Comparison of ENCODE assay signal across 20 cellular contexts in genomic region chr12:53972152-53972702, GRCh38. TPM values are rescaled to one million over a fixed set of nuclear protein-coding genes. Genes with fewer than 3 reads are reported as not detected.
DNase-seq lines count a peak whose midpoint lies in the region; ATAC-seq and TF ChIP-seq lines count a peak whose summit lies in the region.
"Had no signal": no experiment of that assay in that cellular context is flagged by ENCODE, and none has a peak within 500 bp of the region (broad histone marks: within the 10 kb centered on the region; RNA-seq: fewer than 3 reads in every experiment).

No MANE protein-coding gene starts in this region.

- no peak for TF ChIP-seq CTCF in nephron (IDR thresholded peaks at IDR 0.05; ENCODE audit: unreplicated experiment in 3 of 3)

- peaks cover 0 to 30% (median 14%) of the 10 kb centered on the region in 4 donors for H3K4me1 Mint-ChIP-seq in CD4-positive, CD25-positive, alpha-beta regulatory T cell
- peaks cover 22% of the 10 kb centered on the region for H3K4me1 Mint-ChIP-seq in central memory CD8-positive, alpha-beta T cell
- H3K4me1 Mint-ChIP-seq in nephron = peaks cover 41% of the 10 kb centered on the region

- H3K36me3 ChIP-seq in CD4-positive, CD25-positive, alpha-beta regulatory T cell (ENCODE audit: control insufficient read depth, insufficient read depth, low read length) = no peaks in the 10 kb centered on the region
- H3K36me3 ChIP-seq: BLaER1, neutrophil had no signal

- no peak overlapping the region for H3K4me3 ChIP-seq in CD4-positive, CD25-positive, alpha-beta regulatory T cell (ENCODE audit: low read depth, low read length)
- H3K4me3 ChIP-seq: BLaER1, lung had no signal

- H3K36me3 Mint-ChIP-seq in CD4-positive, CD25-positive, alpha-beta regulatory T cell = no peaks in the 10 kb centered on the region
- H3K36me3 Mint-ChIP-seq in central memory CD8-positive, alpha-beta T cell (ENCODE audit: insufficient read depth) = peaks cover 26% of the 10 kb centered on the region
- H3K36me3 Mint-ChIP-seq in nephron (ENCODE audit: low read depth) = no peaks in the 10 kb centered on the region

- no peak for DNase-seq in CD4-positive, CD25-positive, alpha-beta regulatory T cell
- DNase-seq in HT-29 (ENCODE audit: low spot score) (peak; percentile 44), dedifferentiated amniotic fluid mesenchymal stem cell (ENCODE audit: extremely low spot score) (no peak), NCI-H2029 treated with DMSO at 0.1 percent for 48 hours (lab: John Stamatoyannopoulos, UW) (no peak), middle frontal gyrus (ENCODE audit: extremely low spot score, low spot score) (no peak)
- DNase-seq in central memory CD8-positive, alpha-beta T cell (ENCODE audit: low spot score in 2 of 2) = no peak
- DNase-seq: DMS53; effector CD4-positive, alpha-beta T cell; H9; NCI-H1417 treated with DMSO at 0.1 percent for 48 hours; NCI-H446 treated with DMSO at 0.1 percent for 48 hours; stimulated activated naive CD4-positive, alpha-beta T cell had no signal

- H3K9me3 Mint-ChIP-seq in CD4-positive, CD25-positive, alpha-beta regulatory T cell = peaks cover 0 to 19% (median 1%) of the 10 kb centered on the region in 7 donors
- H3K9me3 Mint-ChIP-seq in central memory CD8-positive, alpha-beta T cell = no peaks in the 10 kb centered on the region
- no peaks in the 10 kb centered on the region for H3K9me3 Mint-ChIP-seq in nephron
- H3K9me3 Mint-ChIP-seq: activated naive CD4-positive, alpha-beta T cell treated with anti-CD3 and anti-CD28 coated beads, Interleukin-2, amount 50 U/mL, for 24 hours had no signal

- H3K27ac ChIP-seq in CD4-positive, CD25-positive, alpha-beta regulatory T cell (ENCODE audit: insufficient read depth, low read length, poor library complexity, severe bottlenecking) = no peak overlapping the region
- H3K27ac ChIP-seq: BLaER1, neutrophil had no signal

- H3K9me3 ChIP-seq in CD4-positive, CD25-positive, alpha-beta regulatory T cell (ENCODE audit: control insufficient read depth in 2 of 2, low read length in 2 of 2) = peaks cover 2 to 20% of the 10 kb centered on the region in 2 experiments
- H3K9me3 ChIP-seq: neutrophil had no signal

- peak overlapping the region in 3 of 4 donors; percentile 26 to 41 (median 32) for H3K4me3 Mint-ChIP-seq in CD4-positive, CD25-positive, alpha-beta regulatory T cell
- H3K4me3 Mint-ChIP-seq in central memory CD8-positive, alpha-beta T cell = peak overlapping the region; percentile 73
- peak overlapping the region; percentile 12 to 86 (median 79) for H3K4me3 Mint-ChIP-seq in nephron

- peaks cover 99% of the 10 kb centered on the region for H3K27me3 Mint-ChIP-seq in CD4-positive, CD25-positive, alpha-beta regulatory T cell
- peaks cover 93% of the 10 kb centered on the region for H3K27me3 Mint-ChIP-seq in central memory CD8-positive, alpha-beta T cell
- H3K27me3 Mint-ChIP-seq in nephron (ENCODE audit: low read depth) = peaks cover 100% of the 10 kb centered on the region

- ATAC-seq in CD4-positive, CD25-positive, alpha-beta regulatory T cell (ENCODE audit: low read depth in 2 of 2) = no peak
- ATAC-seq in central memory CD8-positive, alpha-beta T cell (replicated peaks; ENCODE audit: extremely low read depth, poor library complexity, severe bottlenecking) = no peak
- no peak for ATAC-seq in GM18873 (IDR thresholded peaks at IDR 0.05; ENCODE audit: low FRiP score, unreplicated experiment)
- ATAC-seq: activated CD4-positive, CD25-positive, alpha-beta regulatory T cell treated with anti-CD3 and anti-CD28 coated beads, Interleukin-2, amount 50 U/mL, for 24 hours had no signal

- H3K4me1 ChIP-seq in CD4-positive, CD25-positive, alpha-beta regulatory T cell (ENCODE audit: control insufficient read depth, insufficient read depth, low read length, poor library complexity, severe bottlenecking) = peaks cover 26% of the 10 kb centered on the region
- H3K4me1 ChIP-seq: BLaER1 had no signal

- no peak overlapping the region for H3K27ac Mint-ChIP-seq in CD4-positive, CD25-positive, alpha-beta regulatory T cell
- peak overlapping the region; percentile 48 for H3K27ac Mint-ChIP-seq in central memory CD8-positive, alpha-beta T cell (ENCODE audit: low read depth)
- peak overlapping the region in 1 of 3 experiments; percentile 93 for H3K27ac Mint-ChIP-seq in nephron
- H3K27ac Mint-ChIP-seq: H9 had no signal

- peaks cover 69% of the 10 kb centered on the region for H3K27me3 ChIP-seq in CD4-positive, CD25-positive, alpha-beta regulatory T cell (ENCODE audit: control insufficient read depth, insufficient read depth, low read length)

RNA-seq across cellular contexts. Expression of gene HOXC11, which starts 0.7 kb away (rescaled TPM):
- not detected for total RNA-seq in CD4-positive, CD25-positive, alpha-beta regulatory T cell
- polyA plus RNA-seq in CD4-positive, CD25-positive, alpha-beta regulatory T cell = not detected
- total RNA-seq in HT-29 (2014; rRNA removed; shearing (Covaris generic)) = not detected in 2 replicates
- total RNA-seq: H9; lung; T-helper 1 cell treated with Interleukin-12 subunit alpha and Interleukin-12 subunit beta and Interleukin-4 antibody, amounts not matched to agents 30 ng/mL and 1 ng/mL, for 36 hours had no signal
- polyA plus RNA-seq: lung had no signal

RNA-seq across cellular contexts. Expression of gene HOTAIR, which starts 2.5 kb away (rescaled TPM):
- total RNA-seq in CD4-positive, CD25-positive, alpha-beta regulatory T cell = not detected
- polyA plus RNA-seq in CD4-positive, CD25-positive, alpha-beta regulatory T cell = not detected
- total RNA-seq in HT-29 (2014; rRNA removed; shearing (Covaris generic)) = 5.6 and 6.8 TPM in 2 replicates
- total RNA-seq: H9; T-helper 1 cell treated with Interleukin-12 subunit alpha and Interleukin-12 subunit beta and Interleukin-4 antibody, amounts not matched to agents 30 ng/mL and 1 ng/mL, for 36 hours had no signal
- polyA plus RNA-seq: lung had no signal

RNA-seq across cellular contexts. Expression of gene HOXC10, which starts 12.7 kb away (rescaled TPM):
- not detected for total RNA-seq in CD4-positive, CD25-positive, alpha-beta regulatory T cell
- not detected for polyA plus RNA-seq in CD4-positive, CD25-positive, alpha-beta regulatory T cell
- total RNA-seq in HT-29 (2014; rRNA removed; shearing (Covaris generic)) = 1.7 TPM in 1 of 2 replicates, not detected in the other
- total RNA-seq: H9; T-helper 1 cell treated with Interleukin-12 subunit alpha and Interleukin-12 subunit beta and Interleukin-4 antibody, amounts not matched to agents 30 ng/mL and 1 ng/mL, for 36 hours had no signal
- polyA plus RNA-seq: lung had no signal

RNA-seq across cellular contexts. Expression of gene HOXC12, which starts 17.5 kb away (rescaled TPM):
- not detected for total RNA-seq in CD4-positive, CD25-positive, alpha-beta regulatory T cell
- polyA plus RNA-seq in CD4-positive, CD25-positive, alpha-beta regulatory T cell = not detected
- total RNA-seq in HT-29 (2014; rRNA removed; shearing (Covaris generic)) = 0.05 TPM in 1 of 2 replicates, not detected in the other
- total RNA-seq: H9; lung; T-helper 1 cell treated with Interleukin-12 subunit alpha and Interleukin-12 subunit beta and Interleukin-4 antibody, amounts not matched to agents 30 ng/mL and 1 ng/mL, for 36 hours had no signal
- polyA plus RNA-seq: lung had no signal

RNA-seq across cellular contexts. Expression of gene HOXC9, which starts 27.7 kb away (rescaled TPM):
- total RNA-seq in CD4-positive, CD25-positive, alpha-beta regulatory T cell = not detected
- not detected for polyA plus RNA-seq in CD4-positive, CD25-positive, alpha-beta regulatory T cell
- 0.23 and 0.76 TPM in 2 replicates for total RNA-seq in HT-29 (2014; rRNA removed; shearing (Covaris generic))
- total RNA-seq: H9; lung; T-helper 1 cell treated with Interleukin-12 subunit alpha and Interleukin-12 subunit beta and Interleukin-4 antibody, amounts not matched to agents 30 ng/mL and 1 ng/mL, for 36 hours had no signal
